Comparison of ENCODE assay signal across 17 cellular contexts in the genomic region with DNA sequence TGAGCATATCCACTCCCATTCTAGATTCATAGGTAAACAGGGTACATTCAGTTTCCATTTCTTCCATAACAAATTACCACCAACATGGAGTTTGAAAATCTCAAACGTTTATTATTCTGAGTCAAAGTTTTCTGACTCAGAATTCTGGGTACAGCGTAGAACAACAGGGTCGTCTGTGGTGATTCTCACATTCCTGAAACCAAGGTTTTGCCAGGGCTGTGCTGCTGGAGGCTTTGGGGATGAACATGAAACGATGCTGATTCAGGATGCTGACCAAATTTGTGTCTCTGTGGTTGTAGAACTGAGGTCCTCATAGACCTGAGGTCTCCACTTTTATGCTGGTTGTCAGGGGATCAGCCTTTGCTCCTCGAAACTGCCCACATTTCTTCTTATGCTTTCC.
DNase-seq lines count a peak whose midpoint lies in the region; ATAC-seq and TF ChIP-seq lines count a peak whose summit lies in the region.
"Had no signal": no experiment of that assay in that cellular context is flagged by ENCODE, and none has a peak within 500 bp of the region (broad histone marks: within the 10 kb centered on the region; RNA-seq: fewer than 3 reads in every experiment).

No MANE protein-coding gene starts in this region.

- H4K91ac ChIP-seq in mesenchymal stem cell (ENCODE audit: low read length): no peak overlapping the region

- H3K9me3 Mint-ChIP-seq in GM23338: no peaks in the 10 kb centered on the region
- no peaks in the 10 kb centered on the region for H3K9me3 Mint-ChIP-seq in activated T-helper 17 cell treated with anti-CD3 and anti-CD28 coated beads, Interleukin-2, amount 50 U/mL, for 72 hours
- H3K9me3 Mint-ChIP-seq in activated T-helper 1 cell treated with anti-CD3 and anti-CD28 coated beads, Interleukin-12 subunit alpha, Interleukin-12 subunit beta, Interleukin-2, Interleukin-4 antibody, amounts not matched to agents 30 ng/mL and 10 ng/mL and 1 ng/mL, durations not matched to agents 14 hours and 24 hours and 36 hours: no peaks in the 10 kb centered on the region
- no peaks in the 10 kb centered on the region for H3K9me3 Mint-ChIP-seq in stimulated activated naive B cell treated with anti-CD40 and anti-IgM and Interleukin-4, amounts not matched to agents 10 μg/mL and 1 μg/mL and 100 μg/mL, for 72 hours

- H3K36me3 ChIP-seq in GM23338 (ENCODE audit: insufficient read depth) (no peaks in the 10 kb centered on the region), mesenchymal stem cell (ENCODE audit: control insufficient read depth in 1 of 2, insufficient read depth in 2 of 2, low read depth in 1 of 2, low read length in 2 of 2) (no peaks in the 10 kb centered on the region)

- no peaks in the 10 kb centered on the region for H3K9me3 ChIP-seq in mesenchymal stem cell (ENCODE audit: control insufficient read depth, low read length)

- H3K27me3 ChIP-seq in GM23338 (ENCODE audit: insufficient read depth) (no peaks in the 10 kb centered on the region), mesenchymal stem cell (ENCODE audit: control insufficient read depth in 1 of 2, insufficient read depth in 1 of 2, low read length in 2 of 2) (no peaks in the 10 kb centered on the region)

- no peak for TF ChIP-seq CTCF in AG10803 (conservative IDR thresholded peaks at IDR 0.05; ENCODE audit: low read length)
- no peak for TF ChIP-seq CTCF in GM23338 (conservative IDR thresholded peaks at IDR 0.05; ENCODE audit: low read depth in 2 of 2)

- H3K27ac ChIP-seq in GM23338 (ENCODE audit: low read depth): no peak overlapping the region
- H3K27ac ChIP-seq in mesenchymal stem cell (ENCODE audit: low read length, poor library complexity, severe bottlenecking): no peak overlapping the region

- WGBS in mesenchymal stem cell: 84% methylated on average over 5 of the region's 5 CpGs

- no peaks in the 10 kb centered on the region for H3K79me1 ChIP-seq in mesenchymal stem cell (replicated peaks; ENCODE audit: low read length, poor library complexity, severe bottlenecking)

- H2BK12ac ChIP-seq in mesenchymal stem cell (ENCODE audit: low read length in 2 of 2): peak overlapping the region; percentile 42 to 54

- peak overlapping the region; percentile 49 for H4K8ac ChIP-seq in mesenchymal stem cell (ENCODE audit: low read length)

- H3K4me3 ChIP-seq in AG10803 (ENCODE audit: low read length) (no peak overlapping the region), GM23338 (no peak overlapping the region), mesenchymal stem cell (ENCODE audit: insufficient read depth in 1 of 2, low read depth in 1 of 2, low read length in 2 of 2) (no peak overlapping the region)

- peak overlapping the region; percentile 34 for H2BK120ac ChIP-seq in mesenchymal stem cell (ENCODE audit: low read depth, low read length)

- H4K20me1 ChIP-seq in GM23338 (replicated peaks; ENCODE audit: insufficient read depth): no peaks in the 10 kb centered on the region

- H3K4me1 ChIP-seq in GM23338 (ENCODE audit: insufficient read depth): peaks cover 4% of the 10 kb centered on the region; the same call in 1 of the 2 replicates
- H3K4me1 ChIP-seq in mesenchymal stem cell (ENCODE audit: control insufficient read depth, insufficient read depth, low read depth, low read length): peaks cover 1% of the 10 kb centered on the region

- H2AFZ ChIP-seq in GM23338 (peak overlapping the region; percentile 15; the same call in 1 of the 2 replicates), mesenchymal stem cell (ENCODE audit: low read depth, low read length) (no peak overlapping the region)

- DNase-seq in AG10803 (ENCODE audit: low read depth) (peak; percentile 8), GM23338 (ENCODE audit: low spot score) (no peak), mesenchymal stem cell (no peak), NCI-H510A treated with DMSO at 0.1 percent for 48 hours (lab: John Stamatoyannopoulos, UW) (no peak)
- DNase-seq in activated T-helper 1 cell treated with anti-CD3 and anti-CD28 coated beads, Interleukin-12 subunit alpha, Interleukin-12 subunit beta, Interleukin-2, Interleukin-4 antibody, amounts not matched to agents 30 ng/mL and 10 ng/mL and 1 ng/mL, durations not matched to agents 14 hours and 24 hours and 36 hours (ENCODE audit: low spot score): no peak
- DNase-seq in stimulated activated naive B cell treated with anti-CD40 and anti-IgM and Interleukin-4, amounts not matched to agents 10 μg/mL and 1 μg/mL and 100 μg/mL, for 72 hours: no peak
- DNase-seq: CD4-positive, CD25-positive, alpha-beta regulatory T cell; GDM1; GOT3; KG1; NCI-H1436; NCI-H2081 treated with DMSO at 0.1 percent for 48 hours; NCI-H526 treated with DMSO at 0.1 percent for 48 hours; NK-92 treated with Interleukin-12 subunit alpha and Interleukin-12 subunit beta, amount 100 ng/mL, for 24 hours; PC-3 had no signal

- no peak overlapping the region for H3K14ac ChIP-seq in mesenchymal stem cell (ENCODE audit: low read length in 2 of 2)

- no peaks in the 10 kb centered on the region for H3K79me2 ChIP-seq in GM23338 (replicated peaks; ENCODE audit: insufficient read depth)

- H3K9ac ChIP-seq in mesenchymal stem cell (ENCODE audit: low read length): no peak overlapping the region

- no peak overlapping the region for H2BK5ac ChIP-seq in mesenchymal stem cell (ENCODE audit: low read depth, low read length, poor library complexity, severe bottlenecking)

- ATAC-seq in GM23338: no peak
- ATAC-seq in activated T-helper 17 cell treated with anti-CD3 and anti-CD28 coated beads, Interleukin-2, amount 50 U/mL, for 72 hours (replicated peaks): peak; percentile 74
- no peak for ATAC-seq in GM18868 (IDR thresholded peaks at IDR 0.05; ENCODE audit: unreplicated experiment)
- no peak for ATAC-seq in stimulated activated naive B cell treated with anti-CD40 and anti-IgM and Interleukin-4, amounts not matched to agents 10 μg/mL and 1 μg/mL and 100 μg/mL, for 72 hours (replicated peaks)
- ATAC-seq: PC-3 had no signal

- no peaks in the 10 kb centered on the region for H3F3A ChIP-seq in GM23338 (replicated peaks; ENCODE audit: low read depth)

- intact Hi-C loops in activated T-helper 1 cell treated with anti-CD3 and anti-CD28 coated beads, Interleukin-12 subunit alpha, Interleukin-12 subunit beta, Interleukin-2, Interleukin-4 antibody, amounts not matched to agents 30 ng/mL and 10 ng/mL and 1 ng/mL, durations not matched to agents 14 hours and 24 hours and 36 hours (cut with micrococcal nuclease): no loop called here

- H3K36me3 Mint-ChIP-seq in GM23338 (ENCODE audit: low read depth): no peaks in the 10 kb centered on the region
- H3K36me3 Mint-ChIP-seq in activated T-helper 17 cell treated with anti-CD3 and anti-CD28 coated beads, Interleukin-2, amount 50 U/mL, for 72 hours (ENCODE audit: low read depth): no peaks in the 10 kb centered on the region
- H3K36me3 Mint-ChIP-seq in activated T-helper 1 cell treated with anti-CD3 and anti-CD28 coated beads, Interleukin-12 subunit alpha, Interleukin-12 subunit beta, Interleukin-2, Interleukin-4 antibody, amounts not matched to agents 30 ng/mL and 10 ng/mL and 1 ng/mL, durations not matched to agents 14 hours and 24 hours and 36 hours (ENCODE audit: low read depth): no peaks in the 10 kb centered on the region
- H3K36me3 Mint-ChIP-seq in stimulated activated naive B cell treated with anti-CD40 and anti-IgM and Interleukin-4, amounts not matched to agents 10 μg/mL and 1 μg/mL and 100 μg/mL, for 72 hours: no peaks in the 10 kb centered on the region
- H3K36me3 Mint-ChIP-seq: CD4-positive, CD25-positive, alpha-beta regulatory T cell had no signal

- H3K4me2 ChIP-seq in GM23338 (no peak overlapping the region), mesenchymal stem cell (ENCODE audit: low read length, poor library complexity, severe bottlenecking) (no peak overlapping the region)

- H3K27me3 Mint-ChIP-seq in GM23338 (ENCODE audit: insufficient read depth, low read depth, poor library complexity): no peaks in the 10 kb centered on the region
- no peaks in the 10 kb centered on the region for H3K27me3 Mint-ChIP-seq in activated T-helper 17 cell treated with anti-CD3 and anti-CD28 coated beads, Interleukin-2, amount 50 U/mL, for 72 hours
- no peaks in the 10 kb centered on the region for H3K27me3 Mint-ChIP-seq in activated T-helper 1 cell treated with anti-CD3 and anti-CD28 coated beads, Interleukin-12 subunit alpha, Interleukin-12 subunit beta, Interleukin-2, Interleukin-4 antibody, amounts not matched to agents 30 ng/mL and 10 ng/mL and 1 ng/mL, durations not matched to agents 14 hours and 24 hours and 36 hours (ENCODE audit: insufficient read depth)
- no peaks in the 10 kb centered on the region for H3K27me3 Mint-ChIP-seq in stimulated activated naive B cell treated with anti-CD40 and anti-IgM and Interleukin-4, amounts not matched to agents 10 μg/mL and 1 μg/mL and 100 μg/mL, for 72 hours
- H3K27me3 Mint-ChIP-seq: CD4-positive, CD25-positive, alpha-beta regulatory T cell had no signal

- no peak overlapping the region for H3K4me3 Mint-ChIP-seq in GM23338
- peak overlapping the region; percentile 24 for H3K4me3 Mint-ChIP-seq in activated T-helper 17 cell treated with anti-CD3 and anti-CD28 coated beads, Interleukin-2, amount 50 U/mL, for 72 hours
- no peak overlapping the region for H3K4me3 Mint-ChIP-seq in activated T-helper 1 cell treated with anti-CD3 and anti-CD28 coated beads, Interleukin-12 subunit alpha, Interleukin-12 subunit beta, Interleukin-2, Interleukin-4 antibody, amounts not matched to agents 30 ng/mL and 10 ng/mL and 1 ng/mL, durations not matched to agents 14 hours and 24 hours and 36 hours
- no peak overlapping the region for H3K4me3 Mint-ChIP-seq in stimulated activated naive B cell treated with anti-CD40 and anti-IgM and Interleukin-4, amounts not matched to agents 10 μg/mL and 1 μg/mL and 100 μg/mL, for 72 hours
- H3K4me3 Mint-ChIP-seq: CD4-positive, CD25-positive, alpha-beta regulatory T cell had no signal

- H3K4ac ChIP-seq in mesenchymal stem cell (ENCODE audit: low read depth in 1 of 2, low read length in 2 of 2): peak overlapping the region in 1 of 2 experiments; percentile 58

- no peak overlapping the region for H2AK5ac ChIP-seq in mesenchymal stem cell (ENCODE audit: low read length, severe bottlenecking)

- no peak overlapping the region for H3K23ac ChIP-seq in mesenchymal stem cell (ENCODE audit: low read length in 2 of 2)

- H3K18ac ChIP-seq in mesenchymal stem cell (ENCODE audit: low read depth in 1 of 2, low read length in 2 of 2): peak overlapping the region; percentile 21 to 34

- no peak overlapping the region for H2BK15ac ChIP-seq in mesenchymal stem cell (ENCODE audit: low read depth, poor library complexity, severe bottlenecking)

- peaks cover 7% of the 10 kb centered on the region; the same call in 2 of the 3 replicates for H3K4me1 Mint-ChIP-seq in GM23338
- H3K4me1 Mint-ChIP-seq in activated T-helper 17 cell treated with anti-CD3 and anti-CD28 coated beads, Interleukin-2, amount 50 U/mL, for 72 hours: peaks cover 31% of the 10 kb centered on the region
- H3K4me1 Mint-ChIP-seq in activated T-helper 1 cell treated with anti-CD3 and anti-CD28 coated beads, Interleukin-12 subunit alpha, Interleukin-12 subunit beta, Interleukin-2, Interleukin-4 antibody, amounts not matched to agents 30 ng/mL and 10 ng/mL and 1 ng/mL, durations not matched to agents 14 hours and 24 hours and 36 hours (ENCODE audit: low read depth): peaks cover 7% of the 10 kb centered on the region
- no peaks in the 10 kb centered on the region for H3K4me1 Mint-ChIP-seq in stimulated activated naive B cell treated with anti-CD40 and anti-IgM and Interleukin-4, amounts not matched to agents 10 μg/mL and 1 μg/mL and 100 μg/mL, for 72 hours

- no peak overlapping the region for H3K27ac Mint-ChIP-seq in GM23338
- no peak overlapping the region for H3K27ac Mint-ChIP-seq in activated T-helper 17 cell treated with anti-CD3 and anti-CD28 coated beads, Interleukin-2, amount 50 U/mL, for 72 hours
- H3K27ac Mint-ChIP-seq in activated T-helper 1 cell treated with anti-CD3 and anti-CD28 coated beads, Interleukin-12 subunit alpha, Interleukin-12 subunit beta, Interleukin-2, Interleukin-4 antibody, amounts not matched to agents 30 ng/mL and 10 ng/mL and 1 ng/mL, durations not matched to agents 14 hours and 24 hours and 36 hours: no peak overlapping the region
- no peak overlapping the region for H3K27ac Mint-ChIP-seq in stimulated activated naive B cell treated with anti-CD40 and anti-IgM and Interleukin-4, amounts not matched to agents 10 μg/mL and 1 μg/mL and 100 μg/mL, for 72 hours
- H3K27ac Mint-ChIP-seq: CD4-positive, CD25-positive, alpha-beta regulatory T cell had no signal

- no peaks in the 10 kb centered on the region for H3K9me2 ChIP-seq in GM23338 (ENCODE audit: insufficient read depth)
